Comparison of ENCODE assay signal across 8 cellular contexts in the genomic region with DNA sequence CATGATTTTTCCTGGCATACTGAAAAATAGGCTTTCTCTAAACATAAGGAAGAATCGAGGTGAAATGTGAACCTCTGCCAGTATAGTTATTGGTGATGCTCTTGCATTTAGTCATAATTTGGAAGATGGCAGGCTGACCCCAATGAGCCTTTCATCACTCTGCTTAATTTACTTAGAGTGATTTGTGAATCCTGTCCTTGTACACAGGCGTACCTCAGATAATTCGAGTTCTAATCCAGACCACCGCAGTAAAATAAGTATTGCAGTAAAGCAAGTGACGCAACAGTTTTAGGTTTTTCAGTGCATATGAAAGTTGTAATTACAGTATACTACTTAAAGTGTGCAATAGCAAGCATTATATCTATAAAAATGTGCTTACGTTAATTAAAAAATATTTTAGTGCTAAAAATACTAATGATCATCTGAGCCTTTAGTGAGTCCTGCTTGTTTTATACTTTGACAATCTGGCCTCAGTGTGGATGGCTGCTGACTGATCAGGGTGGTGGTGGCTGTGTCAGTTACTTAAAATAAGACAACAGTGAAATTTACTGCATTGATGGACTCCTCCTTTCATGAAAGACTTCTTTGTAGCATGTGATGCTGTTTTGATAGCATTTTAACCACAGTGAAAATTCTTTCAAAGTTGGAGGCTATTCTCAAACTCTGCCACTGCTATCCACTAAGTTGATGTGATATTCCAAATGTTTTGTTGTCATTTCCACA. TPM values are rescaled to one million over a fixed set of nuclear protein-coding genes. Genes with fewer than 3 reads are reported as not detected.
DNase-seq lines count a peak whose midpoint lies in the region; ATAC-seq and TF ChIP-seq lines count a peak whose summit lies in the region.

No MANE protein-coding gene starts in this region.

- H4K20me1 ChIP-seq in DND-41 (ENCODE audit: insufficient read depth, low read length) = no peaks in the 10 kb centered on the region
- peaks cover 4% of the 10 kb centered on the region for H4K20me1 ChIP-seq in osteoblast (ENCODE audit: insufficient read depth, low read length)

- POLR2A ChIA-PET in Panc1 (lab: Charles Lee) = no interaction called here

- H3K4me2 ChIP-seq in DND-41 (ENCODE audit: insufficient read depth, low read length) = peak overlapping the region; percentile 77
- H3K4me2 ChIP-seq in osteoblast (ENCODE audit: insufficient read depth, low read length) = peak overlapping the region; percentile 92

- CTCF ChIA-PET in Panc1 (lab: Charles Lee) = no interaction called here

- TF ChIP-seq CTCF in DND-41 (IDR thresholded peaks at IDR 0.05; ENCODE audit: borderline replicate concordance, extremely low read depth, low read length, poor library complexity, severe bottlenecking) (no peak), Panc1 (IDR thresholded peaks at IDR 0.05) (no peak), epithelial cell of esophagus (IDR thresholded peaks at IDR 0.05; ENCODE audit: insufficient read depth, low read depth, low read length, missing control alignments) (no peak), osteoblast (IDR thresholded peaks at IDR 0.05; ENCODE audit: extremely low read depth, low read depth, low read length) (no peak)

- in situ Hi-C loops in Panc1 (cut with HindIII; ENCODE audit: low pct_unique_long_range_greater_than_20kb, low sequenced_read_pairs) = no loop called here

- H3K36me3 ChIP-seq in DND-41 (ENCODE audit: insufficient read depth, low read length) = peaks cover 18% of the 10 kb centered on the region
- H3K36me3 ChIP-seq in Panc1 (ENCODE audit: control insufficient read depth, insufficient read depth, low read length) = no peaks in the 10 kb centered on the region
- H3K36me3 ChIP-seq in osteoblast (ENCODE audit: insufficient read depth, low read length) = no peaks in the 10 kb centered on the region

- H3K4me1 ChIP-seq in DND-41 (ENCODE audit: insufficient read depth, low read length) (peaks cover 33% of the 10 kb centered on the region), Panc1 (ENCODE audit: control insufficient read depth, insufficient read depth, low read length) (peaks cover 12% of the 10 kb centered on the region), osteoblast (ENCODE audit: insufficient read depth, low read length) (peaks cover 16% of the 10 kb centered on the region)

- H2AFZ ChIP-seq in DND-41 (ENCODE audit: low read depth, low read length) (peak overlapping the region; percentile 70), osteoblast (ENCODE audit: low read length) (peak overlapping the region; percentile 96)

- intact Hi-C loops in Panc1 (cut with micrococcal nuclease; ENCODE audit: unreplicated experiment) = no loop called here

- BruUV-seq in Panc1 (replicated peaks; lab: Mats Ljungman, UMichigan) = no TSS peak

- DNase-seq in DND-41 = no peak
- DNase-seq in Panc1 (ENCODE audit: low read depth, low spot score) = no peak
- peak; percentile 21 for DNase-seq in epithelial cell of esophagus (ENCODE audit: low read depth)
- DNase-seq in osteoblast (ENCODE audit: insufficient read length, low spot score, missing footprints) = peak; percentile 51
- no peak for DNase-seq in UCSD-AML1 (lab: John Stamatoyannopoulos, UW; ENCODE audit: unreplicated experiment)
- no peak for DNase-seq in NCI-H526 treated with DMSO at 0.1 percent for 48 hours (lab: John Stamatoyannopoulos, UW)
- no peak for DNase-seq in HPDE6-E6E7 (ENCODE audit: extremely low spot score)

- ATAC-seq in DND-41 (ENCODE audit: insufficient read depth, low read depth) = no peak
- no peak for ATAC-seq in Panc1
- ATAC-seq in GM19351 (IDR thresholded peaks at IDR 0.05; ENCODE audit: unreplicated experiment) = no peak

- H3K4me3 ChIP-seq in DND-41 (ENCODE audit: low read depth in 1 of 2, low read length in 2 of 2) (peak overlapping the region; percentile 53 to 75; a peak in 3 of 4 replicates), Panc1 (ENCODE audit: low read depth in 2 of 2, low read length in 2 of 2) (peak overlapping the region; percentile 65 to 78), epithelial cell of esophagus (ENCODE audit: low read length) (peak overlapping the region; percentile 68), osteoblast (ENCODE audit: insufficient read depth, low read length) (peak overlapping the region; percentile 93)

- H3K79me2 ChIP-seq in DND-41 (ENCODE audit: insufficient read depth, low read length) (peaks cover 59% of the 10 kb centered on the region), osteoblast (ENCODE audit: insufficient read depth, low read length) (peaks cover 56% of the 10 kb centered on the region)

- H3K9ac ChIP-seq in DND-41 (ENCODE audit: low read depth, low read length) = peak overlapping the region; percentile 92

- H3K27me3 ChIP-seq in DND-41 (ENCODE audit: insufficient read depth, low read length, poor library complexity) (no peaks in the 10 kb centered on the region), Panc1 (ENCODE audit: control insufficient read depth, insufficient read depth, low read length) (no peaks in the 10 kb centered on the region), osteoblast (ENCODE audit: insufficient read depth, low read length) (no peaks in the 10 kb centered on the region)

- peak overlapping the region; percentile 90 for H3K27ac ChIP-seq in DND-41 (ENCODE audit: low read length)
- H3K27ac ChIP-seq in Panc1 (ENCODE audit: low read length) = peak overlapping the region; percentile 86
- H3K27ac ChIP-seq in osteoblast (ENCODE audit: low read depth, low read length) = peak overlapping the region; percentile 85

- no peaks in the 10 kb centered on the region for H3K9me3 ChIP-seq in DND-41 (ENCODE audit: insufficient read depth, low read length, severe bottlenecking)
- no peaks in the 10 kb centered on the region for H3K9me3 ChIP-seq in Panc1 (ENCODE audit: control insufficient read depth, insufficient read depth, low read depth, low read length)
- no peaks in the 10 kb centered on the region for H3K9me3 ChIP-seq in osteoblast (ENCODE audit: low read depth, low read length)

RNA-seq across cellular contexts. Expression of a gene that starts 1.7 kb away (rescaled TPM):
- total RNA-seq in Panc1 (2021; ENCODE audit: unreplicated experiment) (16.5 TPM), osteoblast (11.9 and 15.9 TPM in 2 replicates)
- 10.7 TPM for polyA plus RNA-seq in Panc1 (2012; ENCODE audit: insufficient read length)

RNA-seq across cellular contexts. Expression of a gene that starts 50.6 kb away (rescaled TPM):
- total RNA-seq in Panc1 (2021; ENCODE audit: unreplicated experiment) (0.05 TPM), osteoblast (not detected in 2 replicates)
- polyA plus RNA-seq in Panc1 (2012; ENCODE audit: insufficient read length) = 0.13 TPM

Comparison
In these comparisons a context has a peak if more than half of its experiments do, and no peak if none do; other contexts are left out.
1. DNase-seq: peak in epithelial cell of esophagus (single experiment) and osteoblast (single experiment); none in DND-41 (single experiment), Panc1 (single experiment), UCSD-AML1 (single experiment), NCI-H526 treated with DMSO at 0.1 percent for 48 hours (single experiment) and HPDE6-E6E7 (single experiment).
2. Peak in every context shown above with its lines, with median percentiles within 50 percentile points of each other: H3K27ac ChIP-seq and H3K4me3 ChIP-seq.